In genomic region chrX:43975747-43976146, GRCh38 we compare ENCODE assay signal across 16 cellular contexts. TPM values are rescaled to one million over a fixed set of nuclear protein-coding genes. Genes with fewer than 3 reads are reported as not detected.
DNase-seq lines count a peak whose midpoint lies in the region; TF ChIP-seq lines count a peak whose summit lies in the region.
"Had no signal": no experiment of that assay in that cellular context is flagged by ENCODE, and none has a peak within 500 bp of the region (broad histone marks: within the 10 kb centered on the region; RNA-seq: fewer than 3 reads in every experiment).

No MANE protein-coding gene starts in this region.

- H3K79me2 ChIP-seq in MM.1S (ENCODE audit: low read length), result no peaks in the 10 kb centered on the region

- H3F3A ChIP-seq in MM.1S (ENCODE audit: insufficient read depth, low read length), result peaks cover 4% of the 10 kb centered on the region

- TF ChIP-seq CTCF in MM.1S (IDR thresholded peaks at IDR 0.05; ENCODE audit: low read length), result no peak
- TF ChIP-seq CTCF in neural crest cell (conservative IDR thresholded peaks at IDR 0.05), result no peak
- TF ChIP-seq CTCF in mesothelial cell of epicardium (IDR thresholded peaks at IDR 0.05; ENCODE audit: unreplicated experiment), result no peak

- 0 out of 2 replicates have a peak, but pooled peaks cover 6% of the 10 kb centered on the region for H3K4me1 ChIP-seq in MM.1S (ENCODE audit: low read length)
- H3K4me1 ChIP-seq: BE2C, Caco-2 had no signal

- no peaks in the 10 kb centered on the region for H3K27me3 ChIP-seq in MM.1S (replicated peaks; ENCODE audit: insufficient read depth, low read length)
- H3K27me3 ChIP-seq: BE2C had no signal

- H3K27ac Mint-ChIP-seq in neural crest cell (ENCODE audit: unreplicated experiment), result no peak overlapping the region
- no peak overlapping the region for H3K27ac Mint-ChIP-seq in mesothelial cell of epicardium
- H3K27ac Mint-ChIP-seq: CD4-positive, alpha-beta T cell; H9 had no signal

- H3K4me3 Mint-ChIP-seq in neural crest cell (peak overlapping the region; percentile 51), mesothelial cell of epicardium (no peak overlapping the region)
- H3K4me3 Mint-ChIP-seq: CD4-positive, alpha-beta T cell; H9 had no signal

- no peaks in the 10 kb centered on the region for H3K9me2 ChIP-seq in MM.1S (replicated peaks; ENCODE audit: insufficient read depth, low read length)

- H3K27me3 Mint-ChIP-seq in neural crest cell (ENCODE audit: low read depth) (no peaks in the 10 kb centered on the region), mesothelial cell of epicardium (ENCODE audit: low read depth) (peaks cover 34% of the 10 kb centered on the region)

- H3K4me3 ChIP-seq in MM.1S (ENCODE audit: low read length), result no peak overlapping the region

- H2AFZ ChIP-seq in MM.1S (ENCODE audit: low read length), result no peak overlapping the region

- H3K36me3 ChIP-seq in MM.1S (replicated peaks; ENCODE audit: insufficient read depth, low read length), result no peaks in the 10 kb centered on the region
- H3K36me3 ChIP-seq: BE2C had no signal

- peaks cover 25% of the 10 kb centered on the region for H3K4me1 Mint-ChIP-seq in neural crest cell
- H3K4me1 Mint-ChIP-seq in mesothelial cell of epicardium, result peaks cover 3% of the 10 kb centered on the region

- peak overlapping the region; percentile 43; the same call in 1 of the 2 replicates for H3K4me2 ChIP-seq in MM.1S (ENCODE audit: low read depth, low read length)

- DNase-seq in CD1c-positive myeloid dendritic cell (ENCODE audit: extremely low spot score) (peak; percentile 32), MM.1S (peak; percentile 65), SW480 (ENCODE audit: low spot score) (peak; percentile 28), neural crest cell (ENCODE audit: low read depth, low spot score) (no peak), AG08395 (ENCODE audit: low spot score) (no peak), mesothelial cell of epicardium (ENCODE audit: low spot score in 2 of 2, unreplicated experiment in 2 of 2) (no peak), NCI-H1436 (lab: John Stamatoyannopoulos, UW) (no peak)
- no peak for DNase-seq in activated CD4-positive, alpha-beta T cell treated with anti-CD3 and anti-CD28 coated beads, Interleukin-2, amount 50 U/mL, for 1 hour
- DNase-seq: 8988T; BE2C; Caco-2; CD4-positive, alpha-beta T cell; DMS79 treated with DMSO at 0.1 percent for 48 hours; GF-D8; H9; IMR-90 had no signal

- H3K27ac ChIP-seq in MM.1S (ENCODE audit: low read length), result peak overlapping the region; percentile 38; the same call in 1 of the 2 replicates

- H3K9me3 ChIP-seq in MM.1S (replicated peaks; ENCODE audit: insufficient read depth, low read length), result no peaks in the 10 kb centered on the region
- H3K9me3 ChIP-seq: BE2C, Caco-2 had no signal

- H4K20me1 ChIP-seq in MM.1S (ENCODE audit: insufficient read depth, low read length), result no peaks in the 10 kb centered on the region

- no peaks in the 10 kb centered on the region for H3K36me3 Mint-ChIP-seq in neural crest cell (ENCODE audit: low read depth)
- no peaks in the 10 kb centered on the region for H3K36me3 Mint-ChIP-seq in mesothelial cell of epicardium

- no peak overlapping the region for H3K9ac ChIP-seq in MM.1S (ENCODE audit: low read length)

- no peaks in the 10 kb centered on the region for H3K9me3 Mint-ChIP-seq in neural crest cell
- peaks cover 21% of the 10 kb centered on the region for H3K9me3 Mint-ChIP-seq in mesothelial cell of epicardium
- H3K9me3 Mint-ChIP-seq: CD4-positive, alpha-beta T cell had no signal

RNA-seq across cellular contexts. Expression of gene NDP, which starts 2.6 kb away (rescaled TPM):
- total RNA-seq in neural crest cell (4.2 and 4.3 TPM in 2 replicates), mesothelial cell of epicardium (0.29 to 0.66 TPM (median 0.45 TPM) in 3 replicates)
- total RNA-seq: CD4-positive, alpha-beta T cell; H9 had no signal

Comparison
In these comparisons a context has a peak if more than half of its experiments do, and no peak if none do; other contexts are left out.
1. DNase-seq: peak in CD1c-positive myeloid dendritic cell (single experiment), MM.1S (single experiment) and SW480 (single experiment); none in neural crest cell (single experiment), activated CD4-positive, alpha-beta T cell treated with anti-CD3 and anti-CD28 coated beads, Interleukin-2, amount 50 U/mL, for 1 hour (single experiment), AG08395 (single experiment), mesothelial cell of epicardium (0 of 2) and NCI-H1436 (single experiment).